1 cellular context compared by ENCODE assay signal in the genomic region with DNA sequence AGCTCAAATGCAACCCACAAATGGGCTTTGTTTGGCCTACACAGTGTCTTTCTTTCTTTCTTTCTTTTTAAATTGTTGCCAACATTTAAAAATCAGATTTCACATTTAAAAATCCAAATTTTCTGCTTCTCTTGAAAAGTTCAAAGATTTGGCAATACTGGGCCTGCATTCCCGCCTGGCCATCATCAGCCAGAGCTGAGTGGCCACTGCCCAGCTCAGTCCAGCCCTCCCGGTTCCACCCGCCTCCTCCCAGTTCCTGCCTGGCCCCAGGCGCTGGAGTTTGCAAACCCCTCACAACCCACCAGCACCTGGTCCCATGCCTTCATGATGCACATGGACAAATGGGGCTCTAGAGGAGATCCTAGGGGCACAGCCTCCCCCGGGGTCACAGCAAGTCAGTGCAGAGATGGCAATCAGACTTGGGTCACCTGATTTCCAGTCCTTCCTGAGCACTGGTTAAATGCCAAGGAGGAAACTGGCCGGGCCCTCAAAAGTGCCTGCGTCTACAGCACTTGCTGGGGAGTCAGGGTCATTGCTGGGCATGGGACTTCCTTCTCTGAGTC.
TF ChIP-seq lines count a peak whose summit lies in the region.

No MANE protein-coding gene starts in this region.

TF ChIP-seq in SK-N-SH, 30 proteins besides CTCF, POLR2A, EP300 and RAD21 (continued from another document):
- no peak for TF ChIP-seq REST (IDR thresholded peaks at IDR 0.05; ENCODE audit: low read depth, low read length)
- TF ChIP-seq ELF1 (IDR thresholded peaks at IDR 0.05) = no peak
- no peak for TF ChIP-seq POLR2AphosphoS5 (IDR thresholded peaks at IDR 0.05; ENCODE audit: low read depth, low read length)
